In genomic region chr14:75373616-75374015, GRCh38 we compare ENCODE assay signal across 21 cellular contexts. TPM values are rescaled to one million over a fixed set of nuclear protein-coding genes. Genes with fewer than 3 reads are reported as not detected.
DNase-seq lines count a peak whose midpoint lies in the region; ATAC-seq and TF ChIP-seq lines count a peak whose summit lies in the region.
"Had no signal": no experiment of that assay in that cellular context is flagged by ENCODE, and none has a peak within 500 bp of the region (broad histone marks: within the 10 kb centered on the region; RNA-seq: fewer than 3 reads in every experiment).

No MANE protein-coding gene starts in this region.

- TF ChIP-seq POLR2A in adrenal gland (IDR thresholded peaks at IDR 0.05) = no peak

- no peak overlapping the region for H2BK120ac ChIP-seq in mesenchymal stem cell (ENCODE audit: low read depth, low read length)

- H3K4me2 ChIP-seq in mesenchymal stem cell (ENCODE audit: low read length, poor library complexity, severe bottlenecking) = no peak overlapping the region
- H3K4me2 ChIP-seq: SK-N-SH had no signal

- H2BK5ac ChIP-seq in mesenchymal stem cell (ENCODE audit: low read depth, low read length, poor library complexity, severe bottlenecking) = no peak overlapping the region

- no peak overlapping the region for H3K4me3 ChIP-seq in mesenchymal stem cell (ENCODE audit: insufficient read depth in 1 of 2, low read depth in 1 of 2, low read length in 2 of 2)
- no peak overlapping the region for H3K4me3 ChIP-seq in adrenal gland
- H3K4me3 ChIP-seq: BLaER1 treated with 17β-estradiol and CSF1 and Interleukin-3, amounts not matched to agents 10 nM and 100 nM had no signal

- H3K36me3 ChIP-seq in mesenchymal stem cell (ENCODE audit: control insufficient read depth in 1 of 2, insufficient read depth in 2 of 2, low read depth in 1 of 2, low read length in 2 of 2) (no peaks in the 10 kb centered on the region), adrenal gland (replicated peaks in 1 of 2) (no peaks in the 10 kb centered on the region)
- H3K36me3 ChIP-seq: BLaER1 treated with 17β-estradiol and CSF1 and Interleukin-3, amounts not matched to agents 10 nM and 100 nM had no signal

- DNase-seq in amygdala (lab: John Stamatoyannopoulos, UW) = peak in 37 of 56 donors; percentile 2 to 65 (median 20)
- peak; percentile 72 for DNase-seq in globus pallidus (ENCODE audit: low spot score)
- DNase-seq in mesenchymal stem cell = no peak
- peak in 33 of 49 donors; percentile 3 to 62 (median 17) for DNase-seq in substantia nigra (lab: John Stamatoyannopoulos, UW)
- no peak for DNase-seq in adrenal gland
- no peak for DNase-seq in DMS153 (lab: John Stamatoyannopoulos, UW)
- DNase-seq: CD4-positive, alpha-beta T cell; COR-L47; NCI-H1092; NCI-H1436 treated with DMSO at 0.1 percent for 48 hours; NCI-H187 treated with DMSO at 0.1 percent for 48 hours; NCI-H446; NCI-H524 treated with DMSO at 0.1 percent for 48 hours; NCI-H774; SIG-M5; SK-N-SH had no signal

- peak overlapping the region; percentile 27 for H4K8ac ChIP-seq in mesenchymal stem cell (ENCODE audit: low read length)

- H2BK15ac ChIP-seq in mesenchymal stem cell (ENCODE audit: low read depth, poor library complexity, severe bottlenecking) = no peak overlapping the region

- H3K9me3 ChIP-seq in mesenchymal stem cell (ENCODE audit: control insufficient read depth, low read length) (no peaks in the 10 kb centered on the region), adrenal gland (replicated peaks in 1 of 3) (no peaks in the 10 kb centered on the region)
- H3K9me3 ChIP-seq: BLaER1 treated with 17β-estradiol and CSF1 and Interleukin-3, amounts not matched to agents 10 nM and 100 nM had no signal

- H4K91ac ChIP-seq in mesenchymal stem cell (ENCODE audit: low read length) = no peak overlapping the region

- H2AK5ac ChIP-seq in mesenchymal stem cell (ENCODE audit: low read length, severe bottlenecking) = no peak overlapping the region

- intact Hi-C loops in adrenal gland (cut with DNase I) = no loop called here

- H3K79me1 ChIP-seq in mesenchymal stem cell (replicated peaks; ENCODE audit: low read length, poor library complexity, severe bottlenecking) = no peaks in the 10 kb centered on the region

- H3K23ac ChIP-seq in mesenchymal stem cell (ENCODE audit: low read length in 2 of 2) = no peak overlapping the region

- no peak overlapping the region for H3K14ac ChIP-seq in mesenchymal stem cell (ENCODE audit: low read length in 2 of 2)

- peaks cover 18 to 59% of the 10 kb centered on the region in 2 experiments for H3K27me3 ChIP-seq in mesenchymal stem cell (ENCODE audit: control insufficient read depth in 1 of 2, insufficient read depth in 1 of 2, low read length in 2 of 2)
- H3K27me3 ChIP-seq in adrenal gland = no peaks in the 10 kb centered on the region
- H3K27me3 ChIP-seq: BLaER1 treated with 17β-estradiol and CSF1 and Interleukin-3, amounts not matched to agents 10 nM and 100 nM had no signal

- WGBS in mesenchymal stem cell = 100% methylated on average over 1 of the region's 1 CpG
- WGBS in adrenal gland, 4 donors = 80 to 96% (median 87%) methylated on average over 1 of the region's 1 CpG; no CpG with 5 or more reads in 1 of the 4 donors

- no peak overlapping the region for H3K18ac ChIP-seq in mesenchymal stem cell (ENCODE audit: low read depth in 1 of 2, low read length in 2 of 2)

- no peak overlapping the region for H2AFZ ChIP-seq in mesenchymal stem cell (ENCODE audit: low read depth, low read length)

- H3K4me1 ChIP-seq in mesenchymal stem cell (ENCODE audit: control insufficient read depth, insufficient read depth, low read depth, low read length) (no peaks in the 10 kb centered on the region), adrenal gland (replicated peaks in 1 of 2) (peaks cover 0 to 16% of the 10 kb centered on the region in 2 donors)

- H3K9ac ChIP-seq in mesenchymal stem cell (ENCODE audit: low read length) = no peak overlapping the region
- H3K9ac ChIP-seq: BLaER1 treated with 17β-estradiol and CSF1 and Interleukin-3, amounts not matched to agents 10 nM and 100 nM; SK-N-SH had no signal

- no peak overlapping the region for H3K4ac ChIP-seq in mesenchymal stem cell (ENCODE audit: low read depth in 1 of 2, low read length in 2 of 2)

- TF ChIP-seq CTCF in adrenal gland (IDR thresholded peaks at IDR 0.05) = no peak

- ATAC-seq in GM19035 (IDR thresholded peaks at IDR 0.05; ENCODE audit: unreplicated experiment) (no peak), GM18519 (IDR thresholded peaks at IDR 0.05; ENCODE audit: low FRiP score, unreplicated experiment) (no peak)
- ATAC-seq: HCT116 had no signal

- H3K27ac ChIP-seq in mesenchymal stem cell (ENCODE audit: low read length, poor library complexity, severe bottlenecking) (no peak overlapping the region), substantia nigra (ENCODE audit: low read depth, low read length, poor library complexity, severe bottlenecking) (no peak overlapping the region), adrenal gland (no peak overlapping the region)
- H3K27ac ChIP-seq: BLaER1 treated with 17β-estradiol and CSF1 and Interleukin-3, amounts not matched to agents 10 nM and 100 nM; HL-60 had no signal

- H2BK12ac ChIP-seq in mesenchymal stem cell (ENCODE audit: low read length in 2 of 2) = no peak overlapping the region

RNA-seq across cellular contexts. Expression of gene JDP2, which starts 54.2 kb away (rescaled TPM):
- polyA plus RNA-seq in mesenchymal stem cell (2013, experiment 1 of 2) = 63.4 TPM
- polyA plus RNA-seq in mesenchymal stem cell (2013, experiment 2 of 2) = 61.6 TPM
- total RNA-seq in adrenal gland = 10 to 100 TPM; 22.0 to 59.8 (median 34.5) TPM
- polyA plus RNA-seq in adrenal gland = 10 to 100 TPM; 11.6 to 32.6 (median 12.4) TPM

Comparison
In these comparisons a context has a peak if more than half of its experiments do, and no peak if none do; other contexts are left out.
1. DNase-seq: peak in amygdala (37 of 56), globus pallidus (single experiment) and substantia nigra (33 of 49); none in mesenchymal stem cell (single experiment), adrenal gland (0 of 7) and DMS153 (single experiment).